In genomic region chr1:154178856-154179811, GRCh38 we compare ENCODE assay signal across 1 cellular context.
A peak's percentile ranks its signal among the peaks of the same experiment; 100 is the strongest.
TF ChIP-seq lines count a peak whose summit lies in the region.

No MANE protein-coding gene starts in this region.

TF ChIP-seq in HepG2, 621 proteins besides CTCF, POLR2A, EP300 and RAD21 (continued from another document):
- TF ChIP-seq ZHX1 (CRISPR knock-in tag; IDR thresholded peaks at IDR 0.05; ENCODE audit: low read depth), result no peak
- TF ChIP-seq ZNF710 (CRISPR knock-in tag; IDR thresholded peaks at IDR 0.05; ENCODE audit: borderline replicate concordance), result no peak; the same call in 1 of the 2 replicates
- TF ChIP-seq FOXO4 (CRISPR knock-in tag; conservative IDR thresholded peaks at IDR 0.05), result 0 out of 2 replicates have a peak, but pooled peaks have one; percentile 56
- peak; percentile 32; the same call in 1 of the 2 replicates for TF ChIP-seq GATAD2A (CRISPR knock-in tag; IDR thresholded peaks at IDR 0.05)
- peak; percentile 19; the same call in 1 of the 2 replicates for TF ChIP-seq PHF8 (CRISPR knock-in tag; IDR thresholded peaks at IDR 0.05)
- TF ChIP-seq ZNF234 (CRISPR knock-in tag; conservative IDR thresholded peaks at IDR 0.05), result no peak
- TF ChIP-seq SP5 (CRISPR knock-in tag; IDR thresholded peaks at IDR 0.05; ENCODE audit: borderline replicate concordance, low read depth), result no peak
- TF ChIP-seq NPAS2 (CRISPR knock-in tag; IDR thresholded peaks at IDR 0.05; ENCODE audit: borderline replicate concordance), result no peak
- no peak for TF ChIP-seq ZBTB21 (CRISPR knock-in tag; IDR thresholded peaks at IDR 0.05)
- no peak for TF ChIP-seq SIN3B (IDR thresholded peaks at IDR 0.05; ENCODE audit: low read length)
- no peak for TF ChIP-seq ZBTB25 (CRISPR knock-in tag; IDR thresholded peaks at IDR 0.05)
- no peak for TF ChIP-seq ZBTB37 (CRISPR knock-in tag; IDR thresholded peaks at IDR 0.05)
- no peak for TF ChIP-seq SIX4 (CRISPR knock-in tag; IDR thresholded peaks at IDR 0.05)
- 0 out of 2 replicates have a peak, but pooled peaks have one; percentile 31 for TF ChIP-seq ARID5B (CRISPR knock-in tag; IDR thresholded peaks at IDR 0.05)
- no peak for TF ChIP-seq ZNF510 (CRISPR knock-in tag; IDR thresholded peaks at IDR 0.05; ENCODE audit: low read depth)
- TF ChIP-seq ZSCAN25 (CRISPR knock-in tag; IDR thresholded peaks at IDR 0.05), result no peak
- TF ChIP-seq YEATS4 (CRISPR knock-in tag; IDR thresholded peaks at IDR 0.05; ENCODE audit: borderline replicate concordance), result no peak
- no peak for TF ChIP-seq SETDB1 (CRISPR knock-in tag; IDR thresholded peaks at IDR 0.05; ENCODE audit: borderline replicate concordance)
- no peak for TF ChIP-seq HDAC1 (CRISPR knock-in tag; IDR thresholded peaks at IDR 0.05)
- TF ChIP-seq CBX1 (IDR thresholded peaks at IDR 0.05; ENCODE audit: low read depth), result no peak
- no peak for TF ChIP-seq ZKSCAN5 (CRISPR knock-in tag; IDR thresholded peaks at IDR 0.05)
- TF ChIP-seq ZNF101 (CRISPR knock-in tag; IDR thresholded peaks at IDR 0.05; ENCODE audit: borderline replicate concordance, low read depth), result no peak
- TF ChIP-seq SP4 (CRISPR knock-in tag; IDR thresholded peaks at IDR 0.05), result no peak
- no peak for TF ChIP-seq KLF12 (CRISPR knock-in tag; IDR thresholded peaks at IDR 0.05; ENCODE audit: borderline replicate concordance)
- TF ChIP-seq RARA (CRISPR knock-in tag; IDR thresholded peaks at IDR 0.05), result no peak
TF ChIP-seq in HepG2: peak in this region for 21.
